In genomic region chr1:154178006-154178405, GRCh38 we compare ENCODE assay signal across 11 cellular contexts. TPM values are rescaled to one million over a fixed set of nuclear protein-coding genes. Genes with fewer than 3 reads are reported as not detected.
DNase-seq lines count a peak whose midpoint lies in the region; ATAC-seq lines count a peak whose summit lies in the region.
"Had no signal": no experiment of that assay in that cellular context is flagged by ENCODE, and none has a peak within 500 bp of the region (broad histone marks: within the 10 kb centered on the region; RNA-seq: fewer than 3 reads in every experiment).

No MANE protein-coding gene starts in this region.

- H3K36me3 ChIP-seq in iPS-20b (ENCODE audit: insufficient read depth, low read depth, low read length) (peaks cover 66% of the 10 kb centered on the region), thymus (ENCODE audit: control insufficient read depth, insufficient read depth) (peaks cover 33% of the 10 kb centered on the region)

- no peaks in the 10 kb centered on the region for H3K27me3 Mint-ChIP-seq in activated naive CD4-positive, alpha-beta T cell treated with anti-CD3 and anti-CD28 coated beads for 36 hours (ENCODE audit: low read depth)
- H3K27me3 Mint-ChIP-seq in activated T-helper 17 cell treated with anti-CD3 and anti-CD28 coated beads, Interleukin-2, amount 50 U/mL, for 72 hours: no peaks in the 10 kb centered on the region

- CTCF ChIA-PET in activated naive CD4-positive, alpha-beta T cell treated with anti-CD3 and anti-CD28 coated beads for 36 hours (lab: Charles Lee): interaction anchor here (1.2 to 1.5 kb wide), 2 partner anchors 18 to 23 kb away, joined by 3 to 5 read pairs; no protein-coding TSS in a partner anchor

- peak overlapping the region; percentile 31; the same call in 1 of the 2 replicates for H3K9ac ChIP-seq in iPS-20b (ENCODE audit: low read depth, low read length)

- peak overlapping the region; percentile 90 for H3K27ac Mint-ChIP-seq in activated naive CD4-positive, alpha-beta T cell treated with anti-CD3 and anti-CD28 coated beads for 36 hours
- H3K27ac Mint-ChIP-seq in activated T-helper 17 cell treated with anti-CD3 and anti-CD28 coated beads, Interleukin-2, amount 50 U/mL, for 72 hours: peak overlapping the region; percentile 73

- ATAC-seq in activated T-helper 17 cell treated with anti-CD3 and anti-CD28 coated beads, Interleukin-2, amount 50 U/mL, for 72 hours (replicated peaks): no peak
- ATAC-seq in GM21619 (IDR thresholded peaks at IDR 0.05; ENCODE audit: unreplicated experiment): no peak

- intact Hi-C loops in activated naive CD4-positive, alpha-beta T cell treated with anti-CD3 and anti-CD28 coated beads for 36 hours (cut with micrococcal nuclease): no loop called here

- 48% methylated on average over 2 of the region's 2 CpGs for WGBS in thymus

- no peaks in the 10 kb centered on the region for H3K9me3 Mint-ChIP-seq in activated naive CD4-positive, alpha-beta T cell treated with anti-CD3 and anti-CD28 coated beads for 36 hours
- H3K9me3 Mint-ChIP-seq in activated T-helper 17 cell treated with anti-CD3 and anti-CD28 coated beads, Interleukin-2, amount 50 U/mL, for 72 hours: no peaks in the 10 kb centered on the region

- H3K9me3 ChIP-seq in iPS-20b (ENCODE audit: insufficient read depth, low read depth, low read length) (no peaks in the 10 kb centered on the region), thymus (ENCODE audit: control insufficient read depth) (no peaks in the 10 kb centered on the region)

- no peaks in the 10 kb centered on the region for H3K27me3 ChIP-seq in iPS-20b (ENCODE audit: insufficient read depth, low read length)
- no peaks in the 10 kb centered on the region for H3K27me3 ChIP-seq in thymus (ENCODE audit: control insufficient read depth, insufficient read depth)

- H3K4me3 Mint-ChIP-seq in activated naive CD4-positive, alpha-beta T cell treated with anti-CD3 and anti-CD28 coated beads for 36 hours: peak overlapping the region; percentile 45
- peak overlapping the region; percentile 90 for H3K4me3 Mint-ChIP-seq in activated T-helper 17 cell treated with anti-CD3 and anti-CD28 coated beads, Interleukin-2, amount 50 U/mL, for 72 hours

- peak; percentile 36 for DNase-seq in activated naive CD4-positive, alpha-beta T cell treated with anti-CD3 and anti-CD28 coated beads for 36 hours
- no peak for DNase-seq in activated naive CD4-positive, alpha-beta T cell treated with anti-CD3 and anti-CD28 coated beads, Interleukin-2, amount 50 U/mL, for 16 hours
- DNase-seq in amniotic stem cell (lab: John Stamatoyannopoulos, UW) (no peak), NCI-H1048 (lab: John Stamatoyannopoulos, UW) (no peak)
- DNase-seq: AML-193 had no signal

- peaks cover 59% of the 10 kb centered on the region for H3K36me3 Mint-ChIP-seq in activated naive CD4-positive, alpha-beta T cell treated with anti-CD3 and anti-CD28 coated beads for 36 hours (ENCODE audit: low read depth)
- H3K36me3 Mint-ChIP-seq in activated T-helper 17 cell treated with anti-CD3 and anti-CD28 coated beads, Interleukin-2, amount 50 U/mL, for 72 hours (ENCODE audit: low read depth): peaks cover 98% of the 10 kb centered on the region

- H3K27ac ChIP-seq in iPS-20b (ENCODE audit: low read length) (no peak overlapping the region), thymus (ENCODE audit: low read depth) (peak overlapping the region; percentile 53)

- H3K4me1 ChIP-seq in iPS-20b (ENCODE audit: insufficient read depth, low read length) (peaks cover 27% of the 10 kb centered on the region), thymus (ENCODE audit: control insufficient read depth, insufficient read depth, low read length) (peaks cover 38% of the 10 kb centered on the region)

- H3K4me3 ChIP-seq in iPS-20b (ENCODE audit: low read length) (peak overlapping the region; percentile 27; the same call in 1 of the 2 replicates), thymus (ENCODE audit: low read length) (no peak overlapping the region)

- H3K4me1 Mint-ChIP-seq in activated naive CD4-positive, alpha-beta T cell treated with anti-CD3 and anti-CD28 coated beads for 36 hours (ENCODE audit: low read depth): peaks cover 64% of the 10 kb centered on the region
- H3K4me1 Mint-ChIP-seq in activated T-helper 17 cell treated with anti-CD3 and anti-CD28 coated beads, Interleukin-2, amount 50 U/mL, for 72 hours: peaks cover 42% of the 10 kb centered on the region

RNA-seq across cellular contexts. Expression of gene TPM3, which starts 13.9 kb away (rescaled TPM):
- 100 to 1,000 TPM; 587 to 611 TPM for total RNA-seq in activated naive CD4-positive, alpha-beta T cell treated with anti-CD3 and anti-CD28 coated beads for 36 hours
- total RNA-seq in activated T-helper 17 cell treated with anti-CD3 and anti-CD28 coated beads, Interleukin-2, amount 50 U/mL, for 72 hours: 100 to 1,000 TPM; 370 to 607 TPM
- 304 TPM for polyA plus RNA-seq in thymus

RNA-seq across cellular contexts. Expression of gene NUP210L, which starts 23.1 kb away (rescaled TPM):
- under 1 TPM; 0.02 to 0.05 TPM for total RNA-seq in activated naive CD4-positive, alpha-beta T cell treated with anti-CD3 and anti-CD28 coated beads for 36 hours
- total RNA-seq in activated T-helper 17 cell treated with anti-CD3 and anti-CD28 coated beads, Interleukin-2, amount 50 U/mL, for 72 hours: under 1 TPM; 0.04 to 0.24 TPM
- 0.05 TPM for polyA plus RNA-seq in thymus
- total RNA-seq: mesenteric fat pad had no signal

RNA-seq across cellular contexts. Expression of gene CFAP141, which starts 28.1 kb away (rescaled TPM):
- total RNA-seq in activated naive CD4-positive, alpha-beta T cell treated with anti-CD3 and anti-CD28 coated beads for 36 hours: not detected
- total RNA-seq in activated T-helper 17 cell treated with anti-CD3 and anti-CD28 coated beads, Interleukin-2, amount 50 U/mL, for 72 hours: not detected
- not detected for polyA plus RNA-seq in thymus
- total RNA-seq: dermis microvascular lymphatic vessel endothelial cell, mesenteric fat pad had no signal

RNA-seq across cellular contexts. Expression of gene UBAP2L, which starts 42.7 kb away (rescaled TPM):
- total RNA-seq in activated naive CD4-positive, alpha-beta T cell treated with anti-CD3 and anti-CD28 coated beads for 36 hours: 100 to 1,000 TPM; 154 to 164 TPM
- 100 to 1,000 TPM; 237 to 249 TPM for total RNA-seq in activated T-helper 17 cell treated with anti-CD3 and anti-CD28 coated beads, Interleukin-2, amount 50 U/mL, for 72 hours
- 50.1 TPM for polyA plus RNA-seq in thymus
